ENCODE assay signal across 8 cellular contexts in genomic region chr12:94460594-94460959, GRCh38. TPM values are rescaled to one million over a fixed set of nuclear protein-coding genes. Genes with fewer than 3 reads are reported as not detected.
DNase-seq lines count a peak whose midpoint lies in the region; ATAC-seq and TF ChIP-seq lines count a peak whose summit lies in the region.

No MANE protein-coding gene starts in this region.

- ATAC-seq in Right ventricle myocardium inferior (no peak), memory B cell (ENCODE audit: low read depth) (no peak), HG03135 (IDR thresholded peaks at IDR 0.05; ENCODE audit: unreplicated experiment) (no peak)

- in situ Hi-C loops in astrocyte of the cerebellum (cut with HindIII; ENCODE audit: low sequenced_read_pairs), result no loop called here

- H3K36me3 ChIP-seq in left ventricle myocardium inferior, result no peaks in the 10 kb centered on the region
- no peaks in the 10 kb centered on the region for H3K36me3 ChIP-seq in uterus

- no peaks in the 10 kb centered on the region for H3K27me3 Mint-ChIP-seq in memory B cell

- H3K27ac ChIP-seq in left ventricle myocardium inferior (replicated peaks) (peak overlapping the region; percentile 94), uterus (peak overlapping the region; percentile 91 to 94)

- DNase-seq in left ventricle myocardium inferior, result no peak
- no peak for DNase-seq in Right ventricle myocardium inferior (ENCODE audit: missing footprints)
- DNase-seq in astrocyte of the cerebellum (ENCODE audit: low read depth), result no peak
- DNase-seq in memory B cell (ENCODE audit: low spot score in 2 of 2), result no peak
- no peak for DNase-seq in uterus
- no peak for DNase-seq in GF-D8 (lab: John Stamatoyannopoulos, UW)
- DNase-seq in midbrain (lab: John Stamatoyannopoulos, UW), result no peak

- TF ChIP-seq CTCF in left ventricle myocardium inferior (IDR thresholded peaks at IDR 0.05; ENCODE audit: borderline replicate concordance), result no peak
- TF ChIP-seq CTCF in astrocyte of the cerebellum (IDR thresholded peaks at IDR 0.05; ENCODE audit: low read depth, low read length, missing control alignments), result no peak
- TF ChIP-seq CTCF in uterus (IDR thresholded peaks at IDR 0.05), result no peak

- H3K9me3 ChIP-seq in left ventricle myocardium inferior (replicated peaks), result no peaks in the 10 kb centered on the region
- no peaks in the 10 kb centered on the region for H3K9me3 ChIP-seq in uterus

- intact Hi-C loops in left ventricle myocardium inferior (cut with micrococcal nuclease) (no loop called here), Right ventricle myocardium inferior (cut with DNase I) (no loop called here), uterus (cut with DNase I; ENCODE audit: low total_unique reads) (no loop called here)

- peaks cover 4% of the 10 kb centered on the region for H3K36me3 Mint-ChIP-seq in memory B cell

- H3K4me3 ChIP-seq in left ventricle myocardium inferior (peak overlapping the region; percentile 85), astrocyte of the cerebellum (ENCODE audit: low read depth, low read length) (peak overlapping the region; percentile 95), uterus (peak overlapping the region; percentile 71 to 78)

- H3K27ac Mint-ChIP-seq in memory B cell, result peak overlapping the region; percentile 97

- peaks cover 21% of the 10 kb centered on the region for H3K4me1 Mint-ChIP-seq in memory B cell

- peak overlapping the region; percentile 94 for H3K4me3 Mint-ChIP-seq in memory B cell

- no peaks in the 10 kb centered on the region for H3K27me3 ChIP-seq in left ventricle myocardium inferior (ENCODE audit: low read depth)
- H3K27me3 ChIP-seq in uterus, result no peaks in the 10 kb centered on the region

- TF ChIP-seq POLR2A in uterus (IDR thresholded peaks at IDR 0.05), result no peak

- no peaks in the 10 kb centered on the region for H3K9me3 Mint-ChIP-seq in memory B cell

- peaks cover 29% of the 10 kb centered on the region for H3K4me1 ChIP-seq in left ventricle myocardium inferior
- H3K4me1 ChIP-seq in uterus, result peaks cover 0 to 3% of the 10 kb centered on the region in 2 donors

RNA-seq across cellular contexts. Expression of gene CEP83, which starts 0.9 kb away (rescaled TPM):
- total RNA-seq in left ventricle myocardium inferior, result 9.8 TPM
- 8.6 TPM for total RNA-seq in Right ventricle myocardium inferior
- 10 to 100 TPM; 14.7 to 40.7 (median 33.2) TPM for total RNA-seq in uterus
